1 cellular context compared by ENCODE assay signal in the genomic region with DNA sequence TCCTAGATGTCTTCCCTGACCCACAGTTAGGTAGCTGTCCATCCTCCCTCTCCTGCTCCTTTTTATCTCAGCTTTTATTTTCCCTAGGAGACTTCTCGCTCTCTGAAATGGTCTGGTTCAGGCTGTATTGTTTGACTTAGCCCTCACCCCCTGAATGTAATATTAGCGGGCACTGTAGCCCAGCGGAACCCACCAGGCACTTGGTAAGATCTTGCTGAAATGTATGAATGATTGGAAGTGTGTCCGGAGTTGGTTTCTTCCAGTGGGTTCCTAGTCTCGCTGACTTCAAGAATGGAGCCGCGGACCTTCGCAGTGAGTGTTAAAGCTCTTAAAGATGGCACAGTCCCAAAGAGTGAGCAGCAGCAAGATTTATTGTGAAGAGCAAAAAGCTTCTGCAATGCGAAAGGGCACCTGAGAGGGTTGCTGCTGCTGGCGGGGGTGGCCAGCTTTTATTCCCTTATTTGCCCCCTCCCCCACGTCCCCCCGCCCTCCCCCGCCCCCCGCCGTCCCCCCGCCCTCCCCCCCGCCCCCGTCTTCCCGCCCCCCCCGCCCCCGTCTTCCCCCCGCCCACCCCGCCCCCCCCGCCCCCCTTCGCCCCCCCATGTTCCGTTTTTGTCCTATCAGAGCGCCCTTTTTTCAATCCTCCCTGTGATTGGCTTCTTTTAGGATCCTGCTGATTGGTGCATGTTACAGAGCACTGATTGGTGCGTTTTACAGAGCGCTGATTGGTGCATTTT.
TF ChIP-seq lines count a peak whose summit lies in the region.

No MANE protein-coding gene starts in this region.

TF ChIP-seq in endothelial cell of umbilical vein, 7 proteins besides CTCF, POLR2A, EP300 and RAD21 (continued from another document):
- TF ChIP-seq POLR2AphosphoS5 (IDR thresholded peaks at IDR 0.05; ENCODE audit: insufficient read depth, low read depth, low read length) (no peak), MYC (IDR thresholded peaks at IDR 0.05; ENCODE audit: low read depth, low read length) (no peak), FOS (IDR thresholded peaks at IDR 0.05; ENCODE audit: borderline replicate concordance, insufficient read depth, low read length) (no peak)
- TF ChIP-seq, protein P1, sequence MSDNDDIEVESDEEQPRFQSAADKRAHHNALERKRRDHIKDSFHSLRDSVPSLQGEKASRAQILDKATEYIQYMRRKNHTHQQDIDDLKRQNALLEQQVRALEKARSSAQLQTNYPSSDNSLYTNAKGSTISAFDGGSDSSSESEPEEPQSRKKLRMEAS (IDR thresholded peaks at IDR 0.05; ENCODE audit: insufficient read depth, insufficient read length): no peak
TF ChIP-seq in endothelial cell of umbilical vein: peak in this region for 0.
